12 cellular contexts compared by ENCODE assay signal in genomic region chr3:128490650-128491070, GRCh38. TPM values are rescaled to one million over a fixed set of nuclear protein-coding genes. Genes with fewer than 3 reads are reported as not detected.
DNase-seq lines count a peak whose midpoint lies in the region; ATAC-seq and TF ChIP-seq lines count a peak whose summit lies in the region.
"Had no signal": no experiment of that assay in that cellular context is flagged by ENCODE, and none has a peak within 500 bp of the region (broad histone marks: within the 10 kb centered on the region; RNA-seq: fewer than 3 reads in every experiment).

No MANE protein-coding gene starts in this region.

- no peaks in the 10 kb centered on the region for H3K27me3 ChIP-seq in HL-60 (ENCODE audit: insufficient read depth, poor library complexity, severe bottlenecking)
- H3K27me3 ChIP-seq in esophagus squamous epithelium: peaks cover 54 to 100% (median 64%) of the 10 kb centered on the region in 4 donors
- H3K27me3 ChIP-seq in ovary: peaks cover 10% of the 10 kb centered on the region

- H3K9me3 ChIP-seq in esophagus squamous epithelium: no peaks in the 10 kb centered on the region
- H3K9me3 ChIP-seq in ovary: no peaks in the 10 kb centered on the region

- H3K4me3 ChIP-seq in HL-60 (replicated peaks; ENCODE audit: insufficient read depth, low read length): no peak overlapping the region
- H3K4me3 ChIP-seq in esophagus squamous epithelium: peak overlapping the region in 3 of 4 donors; percentile 42 to 62 (median 58)
- H3K4me3 ChIP-seq in ovary: peak overlapping the region; percentile 58

- no peak for DNase-seq in HL-60 (ENCODE audit: low read depth in 1 of 2, low spot score in 1 of 2)
- no peak for DNase-seq in esophagus squamous epithelium (lab: John Stamatoyannopoulos, UW)
- no peak for DNase-seq in ovary
- DNase-seq in RPMI8226: no peak
- DNase-seq: foreskin melanocyte had no signal

- no peak for ATAC-seq in HG03442 (IDR thresholded peaks at IDR 0.05; ENCODE audit: unreplicated experiment)
- ATAC-seq in HG02623 (IDR thresholded peaks at IDR 0.05; ENCODE audit: unreplicated experiment): no peak
- no peak for ATAC-seq in GM19395 (IDR thresholded peaks at IDR 0.05; ENCODE audit: unreplicated experiment)

- H3K4me1 ChIP-seq in esophagus squamous epithelium (peaks cover 40 to 80% (median 46%) of the 10 kb centered on the region in 3 donors), ovary (ENCODE audit: insufficient read depth) (peaks cover 19% of the 10 kb centered on the region)

- no peak for TF ChIP-seq CTCF in C4-2B (conservative IDR thresholded peaks at IDR 0.05)
- no peak for TF ChIP-seq CTCF in HL-60 (IDR thresholded peaks at IDR 0.05; ENCODE audit: insufficient read depth, low read length)
- no peak for TF ChIP-seq CTCF in esophagus squamous epithelium (IDR thresholded peaks at IDR 0.05)
- no peak for TF ChIP-seq CTCF in ovary (IDR thresholded peaks at IDR 0.05)

- H3K36me3 ChIP-seq in esophagus squamous epithelium (no peaks in the 10 kb centered on the region), ovary (no peaks in the 10 kb centered on the region)

- WGBS in esophagus squamous epithelium, 2 donors: 23 to 39% methylated on average over 10 to 13 of the region's 16 CpGs
- WGBS in ovary, 3 donors: 17 to 35% (median 21%) methylated on average over 16 of the region's 16 CpGs

- intact Hi-C loops in esophagus squamous epithelium (cut with DNase I): loop anchor here (10.0 kb wide), 1 partner anchor 396 kb away; no protein-coding TSS in a partner anchor
- intact Hi-C loops in ovary (cut with DNase I): loop anchor here in 2 of 4 donors (5.0 to 10.0 kb wide), 2 partner anchors 63 to 416 kb away; no protein-coding TSS in a partner anchor

- H3K27ac ChIP-seq in C4-2B (peak overlapping the region; percentile 99), HL-60 (replicated peaks) (peak overlapping the region; percentile 60; the same call in 1 of the 2 replicates), esophagus squamous epithelium (peak overlapping the region in 1 of 4 donors; percentile 86), ovary (no peak overlapping the region)

- TF ChIP-seq EP300 in ovary (IDR thresholded peaks at IDR 0.05): no peak

- TF ChIP-seq POLR2A in esophagus squamous epithelium (IDR thresholded peaks at IDR 0.05) (no peak), ovary (IDR thresholded peaks at IDR 0.05) (no peak)

RNA-seq across cellular contexts. Expression of gene GATA2, which starts 2.3 kb away (rescaled TPM):
- total RNA-seq in esophagus squamous epithelium: 10 to 100 TPM in 1 of 4 donors, 1 to 10 TPM in 3; 1.6 to 12.8 (median 1.9) TPM
- total RNA-seq in ovary: 10 to 100 TPM in 1 of 7 donors, 1 to 10 TPM in 6; 4.0 to 16.1 (median 6.1) TPM
- 1 to 10 TPM; 5.1 to 8.1 TPM for polyA plus RNA-seq in ovary

RNA-seq across cellular contexts. Expression of gene DNAJB8, which starts 24.0 kb away (rescaled TPM):
- total RNA-seq in esophagus squamous epithelium (not detected), ovary (not detected)
- not detected for polyA plus RNA-seq in ovary
- total RNA-seq: bronchial epithelial cell; MCF 10A; T-helper 1 cell treated with Interleukin-12 subunit alpha and Interleukin-12 subunit beta and Interleukin-4 antibody, amounts not matched to agents 30 ng/mL and 1 ng/mL, for 36 hours had no signal

Comparison
In these comparisons a context has a peak if more than half of its experiments do, and no peak if none do; other contexts are left out.
1. H3K27ac ChIP-seq: peak in C4-2B (single experiment) and HL-60 (single experiment); none in ovary (0 of 2).